Comparison of ENCODE assay signal across 1 cellular context in the genomic region with DNA sequence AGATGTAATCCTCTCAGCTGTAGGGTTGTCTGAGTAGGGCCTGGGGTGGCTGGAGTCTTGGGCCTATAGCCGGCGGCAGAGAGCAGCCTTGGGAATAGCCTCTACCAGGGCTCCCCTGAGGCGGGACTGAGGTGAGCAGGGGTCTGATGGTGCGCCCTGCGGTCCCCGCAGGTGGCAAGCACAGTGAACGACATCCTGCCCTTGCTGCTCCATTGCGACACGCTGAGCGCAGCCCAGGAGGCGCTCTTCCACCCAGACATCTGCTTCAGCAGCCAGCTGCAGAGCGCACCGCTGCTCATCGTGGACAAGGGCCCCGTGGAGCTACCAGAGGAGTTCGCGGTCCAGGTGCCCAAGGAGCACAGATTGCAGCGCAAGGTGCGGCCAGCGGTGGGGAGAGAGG.
TF ChIP-seq lines count a peak whose summit lies in the region.

No MANE protein-coding gene starts in this region.

TF ChIP-seq in HepG2, 621 proteins besides CTCF, POLR2A, EP300 and RAD21 (continued from another document):
- TF ChIP-seq UBTF (CRISPR knock-in tag; IDR thresholded peaks at IDR 0.05) (peak; percentile 42; the same call in 1 of the 2 replicates), ZNF570 (CRISPR knock-in tag; IDR thresholded peaks at IDR 0.05; ENCODE audit: borderline replicate concordance) (no peak), ZNF331 (CRISPR knock-in tag; IDR thresholded peaks at IDR 0.05) (peak; percentile 59), ZNF598 (CRISPR knock-in tag; IDR thresholded peaks at IDR 0.05; ENCODE audit: borderline replicate concordance) (no peak), ZNF264 (CRISPR knock-in tag; IDR thresholded peaks at IDR 0.05) (0 out of 2 replicates have a peak, but pooled peaks have one; percentile 55), GABPB1 (CRISPR knock-in tag; IDR thresholded peaks at IDR 0.05) (peak; percentile 59; the same call in 1 of the 2 replicates), BRD4 (CRISPR knock-in tag; IDR thresholded peaks at IDR 0.05) (no peak), ZNF10 (CRISPR knock-in tag; IDR thresholded peaks at IDR 0.05; ENCODE audit: borderline replicate concordance, low read depth) (no peak), ZBTB7B (CRISPR knock-in tag; IDR thresholded peaks at IDR 0.05) (0 out of 2 replicates have a peak, but pooled peaks have one; percentile 30), FOSL2 (CRISPR knock-in tag; IDR thresholded peaks at IDR 0.05) (peak; percentile 32; the same call in 1 of the 2 replicates), SALL1 (CRISPR knock-in tag; IDR thresholded peaks at IDR 0.05) (peak; percentile 31; the same call in 1 of the 2 replicates), DR1 (CRISPR knock-in tag; IDR thresholded peaks at IDR 0.05) (0 out of 2 replicates have a peak, but pooled peaks have one; percentile 25)
- TF ChIP-seq, protein P1, sequence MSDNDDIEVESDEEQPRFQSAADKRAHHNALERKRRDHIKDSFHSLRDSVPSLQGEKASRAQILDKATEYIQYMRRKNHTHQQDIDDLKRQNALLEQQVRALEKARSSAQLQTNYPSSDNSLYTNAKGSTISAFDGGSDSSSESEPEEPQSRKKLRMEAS (IDR thresholded peaks at IDR 0.05): peak; percentile 36; the same call in 1 of the 2 replicates
- TF ChIP-seq, protein P2, sequence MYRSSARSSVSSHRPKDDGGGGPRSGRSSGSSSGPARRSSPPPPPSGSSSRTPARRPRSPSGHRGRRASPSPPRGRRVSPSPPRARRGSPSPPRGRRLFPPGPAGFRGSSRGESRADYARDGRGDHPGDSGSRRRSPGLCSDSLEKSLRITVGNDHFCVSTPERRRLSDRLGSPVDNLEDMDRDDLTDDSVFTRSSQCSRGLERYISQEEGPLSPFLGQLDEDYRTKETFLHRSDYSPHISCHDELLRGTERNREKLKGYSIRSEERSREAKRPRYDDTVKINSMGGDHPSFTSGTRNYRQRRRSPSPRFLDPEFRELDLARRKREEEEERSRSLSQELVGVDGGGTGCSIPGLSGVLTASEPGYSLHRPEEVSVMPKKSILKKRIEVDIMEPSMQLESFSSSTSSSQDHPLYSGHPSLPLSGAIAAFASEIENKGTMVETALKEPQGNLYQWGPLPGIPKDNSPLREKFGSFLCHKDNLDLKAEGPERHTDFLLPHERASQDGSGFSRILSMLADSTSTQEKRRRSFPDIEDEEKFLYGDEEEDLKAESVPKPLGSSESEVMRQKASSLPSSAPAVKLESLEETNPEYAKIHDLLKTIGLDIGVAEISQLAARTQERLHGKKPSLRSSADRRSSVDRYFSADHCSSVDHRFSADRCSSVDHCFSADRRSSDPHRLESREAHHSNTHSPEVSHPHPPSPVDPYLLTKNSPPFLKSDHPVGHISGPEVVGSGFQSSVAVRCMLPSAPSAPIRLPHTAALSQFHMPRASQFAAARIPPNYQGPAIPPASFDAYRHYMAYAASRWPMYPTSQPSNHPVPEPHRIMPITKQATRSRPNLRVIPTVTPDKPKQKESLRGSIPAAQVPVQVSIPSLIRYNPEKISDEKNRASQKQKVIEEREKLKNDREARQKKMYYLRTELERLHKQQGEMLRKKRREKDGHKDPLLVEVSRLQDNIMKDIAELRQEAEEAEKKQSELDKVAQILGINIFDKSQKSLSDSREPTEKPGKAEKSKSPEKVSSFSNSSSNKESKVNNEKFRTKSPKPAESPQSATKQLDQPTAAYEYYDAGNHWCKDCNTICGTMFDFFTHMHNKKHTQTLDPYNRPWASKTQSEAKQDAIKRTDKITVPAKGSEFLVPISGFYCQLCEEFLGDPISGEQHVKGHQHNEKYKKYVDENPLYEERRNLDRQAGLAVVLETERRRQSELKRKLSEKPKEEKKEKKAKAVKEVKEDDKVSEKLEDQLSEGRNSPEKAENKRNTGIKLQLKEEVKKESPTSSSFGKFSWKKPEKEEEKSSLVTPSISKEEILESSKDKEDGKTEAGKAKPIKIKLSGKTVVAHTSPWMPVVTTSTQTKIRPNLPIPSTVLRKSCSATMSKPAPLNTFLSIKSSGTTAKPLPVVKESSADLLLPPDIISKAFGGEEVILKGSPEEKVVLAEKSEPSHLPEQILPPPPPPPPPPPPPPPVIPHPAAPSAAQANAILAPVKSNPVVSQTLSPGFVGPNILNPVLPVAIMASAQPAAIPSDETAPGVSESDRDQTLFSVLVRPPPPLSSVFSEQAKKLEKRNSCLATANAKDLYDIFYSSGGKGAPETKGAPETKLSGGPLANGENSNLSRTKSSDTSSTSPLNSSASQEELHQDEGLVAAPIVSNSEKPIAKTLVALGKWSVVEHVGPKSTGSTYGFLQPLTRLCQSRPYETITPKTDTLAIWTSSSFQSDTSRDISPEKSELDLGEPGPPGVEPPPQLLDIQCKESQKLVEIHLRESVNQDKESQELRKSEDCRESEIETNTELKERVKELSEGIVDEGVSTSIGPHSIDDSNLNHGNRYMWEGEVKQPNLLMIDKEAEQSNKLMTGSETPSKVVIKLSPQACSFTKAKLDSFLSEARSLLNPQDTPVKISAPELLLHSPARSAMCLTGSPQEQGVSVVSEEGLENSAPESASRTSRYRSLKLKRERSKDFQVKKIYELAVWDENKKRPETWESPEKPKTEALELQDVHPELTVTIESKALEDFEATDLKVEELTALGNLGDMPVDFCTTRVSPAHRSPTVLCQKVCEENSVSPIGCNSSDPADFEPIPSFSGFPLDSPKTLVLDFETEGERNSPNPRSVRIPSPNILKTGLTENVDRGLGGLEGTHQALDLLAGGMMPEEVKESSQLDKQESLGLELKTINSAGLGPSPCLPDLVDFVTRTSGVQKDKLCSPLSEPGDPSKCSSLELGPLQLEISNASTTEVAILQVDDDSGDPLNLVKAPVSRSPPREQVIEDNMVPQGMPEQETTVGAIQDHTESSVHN (CRISPR knock-in tag; IDR thresholded peaks at IDR 0.05): no peak
- TF ChIP-seq, protein P3, sequence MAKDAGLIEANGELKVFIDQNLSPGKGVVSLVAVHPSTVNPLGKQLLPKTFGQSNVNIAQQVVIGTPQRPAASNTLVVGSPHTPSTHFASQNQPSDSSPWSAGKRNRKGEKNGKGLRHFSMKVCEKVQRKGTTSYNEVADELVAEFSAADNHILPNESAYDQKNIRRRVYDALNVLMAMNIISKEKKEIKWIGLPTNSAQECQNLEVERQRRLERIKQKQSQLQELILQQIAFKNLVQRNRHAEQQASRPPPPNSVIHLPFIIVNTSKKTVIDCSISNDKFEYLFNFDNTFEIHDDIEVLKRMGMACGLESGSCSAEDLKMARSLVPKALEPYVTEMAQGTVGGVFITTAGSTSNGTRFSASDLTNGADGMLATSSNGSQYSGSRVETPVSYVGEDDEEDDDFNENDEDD (CRISPR knock-in tag; IDR thresholded peaks at IDR 0.05; ENCODE audit: borderline replicate concordance): 0 out of 2 replicates have a peak, but pooled peaks have one; percentile 15
- TF ChIP-seq, protein P4, sequence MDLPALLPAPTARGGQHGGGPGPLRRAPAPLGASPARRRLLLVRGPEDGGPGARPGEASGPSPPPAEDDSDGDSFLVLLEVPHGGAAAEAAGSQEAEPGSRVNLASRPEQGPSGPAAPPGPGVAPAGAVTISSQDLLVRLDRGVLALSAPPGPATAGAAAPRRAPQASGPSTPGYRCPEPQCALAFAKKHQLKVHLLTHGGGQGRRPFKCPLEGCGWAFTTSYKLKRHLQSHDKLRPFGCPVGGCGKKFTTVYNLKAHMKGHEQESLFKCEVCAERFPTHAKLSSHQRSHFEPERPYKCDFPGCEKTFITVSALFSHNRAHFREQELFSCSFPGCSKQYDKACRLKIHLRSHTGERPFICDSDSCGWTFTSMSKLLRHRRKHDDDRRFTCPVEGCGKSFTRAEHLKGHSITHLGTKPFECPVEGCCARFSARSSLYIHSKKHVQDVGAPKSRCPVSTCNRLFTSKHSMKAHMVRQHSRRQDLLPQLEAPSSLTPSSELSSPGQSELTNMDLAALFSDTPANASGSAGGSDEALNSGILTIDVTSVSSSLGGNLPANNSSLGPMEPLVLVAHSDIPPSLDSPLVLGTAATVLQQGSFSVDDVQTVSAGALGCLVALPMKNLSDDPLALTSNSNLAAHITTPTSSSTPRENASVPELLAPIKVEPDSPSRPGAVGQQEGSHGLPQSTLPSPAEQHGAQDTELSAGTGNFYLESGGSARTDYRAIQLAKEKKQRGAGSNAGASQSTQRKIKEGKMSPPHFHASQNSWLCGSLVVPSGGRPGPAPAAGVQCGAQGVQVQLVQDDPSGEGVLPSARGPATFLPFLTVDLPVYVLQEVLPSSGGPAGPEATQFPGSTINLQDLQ (CRISPR knock-in tag; IDR thresholded peaks at IDR 0.05): no peak
- TF ChIP-seq, protein P5, sequence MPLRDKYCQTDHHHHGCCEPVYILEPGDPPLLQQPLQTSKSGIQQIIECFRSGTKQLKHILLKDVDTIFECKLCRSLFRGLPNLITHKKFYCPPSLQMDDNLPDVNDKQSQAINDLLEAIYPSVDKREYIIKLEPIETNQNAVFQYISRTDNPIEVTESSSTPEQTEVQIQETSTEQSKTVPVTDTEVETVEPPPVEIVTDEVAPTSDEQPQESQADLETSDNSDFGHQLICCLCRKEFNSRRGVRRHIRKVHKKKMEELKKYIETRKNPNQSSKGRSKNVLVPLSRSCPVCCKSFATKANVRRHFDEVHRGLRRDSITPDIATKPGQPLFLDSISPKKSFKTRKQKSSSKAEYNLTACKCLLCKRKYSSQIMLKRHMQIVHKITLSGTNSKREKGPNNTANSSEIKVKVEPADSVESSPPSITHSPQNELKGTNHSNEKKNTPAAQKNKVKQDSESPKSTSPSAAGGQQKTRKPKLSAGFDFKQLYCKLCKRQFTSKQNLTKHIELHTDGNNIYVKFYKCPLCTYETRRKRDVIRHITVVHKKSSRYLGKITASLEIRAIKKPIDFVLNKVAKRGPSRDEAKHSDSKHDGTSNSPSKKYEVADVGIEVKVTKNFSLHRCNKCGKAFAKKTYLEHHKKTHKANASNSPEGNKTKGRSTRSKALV (CRISPR knock-in tag; IDR thresholded peaks at IDR 0.05): 0 out of 2 replicates have a peak, but pooled peaks have one; percentile 35
